Comparison of ENCODE assay signal across 21 cellular contexts in the genomic region with DNA sequence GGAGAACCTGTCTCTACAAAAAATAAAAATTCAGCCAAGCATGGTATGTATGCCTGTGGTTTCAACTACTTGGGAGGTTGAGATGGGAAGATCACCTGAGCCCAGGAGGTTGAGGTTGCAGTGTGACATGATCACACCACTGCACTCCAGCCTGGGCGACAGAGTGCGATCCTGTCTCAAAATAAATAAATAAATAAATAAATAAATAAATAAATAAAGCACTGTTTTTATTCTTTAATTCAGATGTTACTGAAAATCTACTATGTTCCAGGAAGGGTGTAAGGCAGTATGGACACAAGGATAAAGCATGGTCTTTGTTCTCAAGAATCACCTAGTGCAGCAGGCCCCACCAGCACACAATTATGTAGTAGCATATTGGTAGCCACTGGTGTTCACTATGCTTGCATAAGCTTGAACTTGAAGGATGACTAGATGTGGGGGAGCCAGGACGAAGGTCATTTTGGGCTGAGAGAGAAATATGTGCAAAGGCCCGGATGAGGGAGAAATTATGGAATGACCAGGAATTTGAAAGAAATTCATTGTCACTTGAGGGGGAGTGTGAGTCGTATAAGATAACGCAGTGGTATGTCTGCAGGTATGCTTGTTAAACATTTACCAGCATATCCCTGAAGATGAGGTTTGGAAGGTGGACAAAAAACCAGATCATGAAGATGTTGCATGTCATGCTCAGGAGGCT.
DNase-seq lines count a peak whose midpoint lies in the region; ATAC-seq, FAIRE-seq and TF ChIP-seq lines count a peak whose summit lies in the region.
"Had no signal": no experiment of that assay in that cellular context is flagged by ENCODE, and none has a peak within 500 bp of the region (broad histone marks: within the 10 kb centered on the region; RNA-seq: fewer than 3 reads in every experiment).

No MANE protein-coding gene starts in this region.

- DNase-seq in left ventricle myocardium inferior (no peak), right atrium auricular region (ENCODE audit: low spot score) (no peak), kidney (no peak), stomach (no peak), NOMO-1 treated with dmso at 0.1 percent for 144 hours (lab: John Stamatoyannopoulos, UW; ENCODE audit: unreplicated experiment) (no peak), left ventricle myocardium superior (no peak)
- DNase-seq: activated CD8-positive, alpha-beta T cell treated with anti-CD3 and anti-CD28 coated beads, Interleukin-2, amount 10 ng/mL, durations not matched to agents 7 days and 5 days; activated naive CD4-positive, alpha-beta T cell; activated T-cell treated with anti-CD3 and anti-CD28 coated beads, Interleukin-2, amount 50 U/mL, for 24 hours; EL; HCEC 1CT; NCI-H1417; NCI-H446 treated with DMSO at 0.1 percent for 48 hours; T1000; testis had no signal

- TF ChIP-seq POLR2A in stomach (IDR thresholded peaks at IDR 0.05): no peak

- H3K9me3 ChIP-seq in left ventricle myocardium inferior (replicated peaks) (no peaks in the 10 kb centered on the region), right atrium auricular region (no peaks in the 10 kb centered on the region), kidney (ENCODE audit: control insufficient read depth in 1 of 2, low read length in 2 of 2) (no peaks in the 10 kb centered on the region), stomach (no peaks in the 10 kb centered on the region)
- H3K9me3 ChIP-seq: testis had no signal

- ATAC-seq in GM18511 (IDR thresholded peaks at IDR 0.05; ENCODE audit: unreplicated experiment) (no peak), GM18873 (IDR thresholded peaks at IDR 0.05; ENCODE audit: low FRiP score, unreplicated experiment) (no peak), left ventricle myocardium superior (no peak)
- ATAC-seq: activated CD4-positive, CD25-positive, alpha-beta regulatory T cell treated with anti-CD3 and anti-CD28 coated beads, Interleukin-2, amount 50 U/mL, for 24 hours; activated CD8-positive, alpha-beta T cell treated with anti-CD3 and anti-CD28 coated beads, Interleukin-2, amount 10 ng/mL, durations not matched to agents 7 days and 5 days had no signal

- peak overlapping the region; percentile 92 for H3K27ac ChIP-seq in left ventricle myocardium inferior (replicated peaks)
- no peak overlapping the region for H3K27ac ChIP-seq in right atrium auricular region
- peak overlapping the region; percentile 85 to 87 for H3K27ac ChIP-seq in kidney (ENCODE audit: low read depth in 2 of 2, low read length in 2 of 2)
- peak overlapping the region in 4 of 5 donors; percentile 84 to 90 (median 89) for H3K27ac ChIP-seq in stomach
- H3K27ac ChIP-seq: BLaER1 treated with 17β-estradiol and CSF1 and Interleukin-3, amounts not matched to agents 10 nM and 100 nM had no signal

- H3K4me3 ChIP-seq in left ventricle myocardium inferior: no peak overlapping the region
- no peak overlapping the region for H3K4me3 ChIP-seq in right atrium auricular region
- no peak overlapping the region for H3K4me3 ChIP-seq in kidney (ENCODE audit: low read length in 2 of 2)
- H3K4me3 ChIP-seq in stomach: no peak overlapping the region
- H3K4me3 ChIP-seq: BLaER1 treated with 17β-estradiol and CSF1 and Interleukin-3, amounts not matched to agents 10 nM and 100 nM; testis had no signal

- TF ChIP-seq CTCF in left ventricle myocardium inferior (IDR thresholded peaks at IDR 0.05; ENCODE audit: borderline replicate concordance): no peak
- TF ChIP-seq CTCF in right atrium auricular region (IDR thresholded peaks at IDR 0.05): no peak
- no peak for TF ChIP-seq CTCF in kidney (IDR thresholded peaks at IDR 0.05; ENCODE audit: borderline replicate concordance, extremely low read depth, insufficient read depth)
- no peak for TF ChIP-seq CTCF in stomach (IDR thresholded peaks at IDR 0.05)

- no peaks in the 10 kb centered on the region for H3K27me3 ChIP-seq in left ventricle myocardium inferior (ENCODE audit: low read depth)
- no peaks in the 10 kb centered on the region for H3K27me3 ChIP-seq in right atrium auricular region
- H3K27me3 ChIP-seq in stomach: no peaks in the 10 kb centered on the region
- H3K27me3 ChIP-seq: BLaER1 treated with 17β-estradiol and CSF1 and Interleukin-3, amounts not matched to agents 10 nM and 100 nM; testis had no signal

- no peaks in the 10 kb centered on the region for H3K36me3 ChIP-seq in left ventricle myocardium inferior
- no peaks in the 10 kb centered on the region for H3K36me3 ChIP-seq in right atrium auricular region
- no peaks in the 10 kb centered on the region for H3K36me3 ChIP-seq in kidney (ENCODE audit: control insufficient read depth in 1 of 2, insufficient read depth in 2 of 2, low read length in 2 of 2)
- H3K36me3 ChIP-seq in stomach: no peaks in the 10 kb centered on the region
- H3K36me3 ChIP-seq: BLaER1 treated with 17β-estradiol and CSF1 and Interleukin-3, amounts not matched to agents 10 nM and 100 nM had no signal

- FAIRE-seq in kidney (lab: Jason Lieb, UNC): no peak
- FAIRE-seq: A204.1, GM18507 had no signal

- no peak overlapping the region for H3K9ac ChIP-seq in kidney (ENCODE audit: low read length in 2 of 2)
- H3K9ac ChIP-seq: BLaER1 treated with 17β-estradiol and CSF1 and Interleukin-3, amounts not matched to agents 10 nM and 100 nM had no signal

- peaks cover 33% of the 10 kb centered on the region for H3K4me1 ChIP-seq in left ventricle myocardium inferior
- peaks cover 0 to 41% of the 10 kb centered on the region in 2 donors for H3K4me1 ChIP-seq in right atrium auricular region
- H3K4me1 ChIP-seq in kidney (ENCODE audit: control insufficient read depth in 1 of 2, insufficient read depth in 1 of 2, low read depth in 1 of 2, low read length in 2 of 2): peaks cover 22 to 24% of the 10 kb centered on the region in 2 donors
- H3K4me1 ChIP-seq in stomach: peaks cover 23 to 54% (median 41%) of the 10 kb centered on the region in 4 donors
- H3K4me1 ChIP-seq: BLaER1 treated with 17β-estradiol and CSF1 and Interleukin-3, amounts not matched to agents 10 nM and 100 nM had no signal

- TF ChIP-seq EP300 in stomach (IDR thresholded peaks at IDR 0.05): no peak

- intact Hi-C loops in left ventricle myocardium inferior (cut with micrococcal nuclease) (no loop called here), kidney (cut with DNase I) (no loop called here), stomach (cut with DNase I; ENCODE audit: low total_unique reads) (no loop called here), left ventricle myocardium superior (cut with micrococcal nuclease) (no loop called here)

- WGBS in stomach, 5 donors: 94 to 98% (median 97%) methylated on average over 6 of the region's 6 CpGs

Comparison
In these comparisons a context has a peak if more than half of its experiments do, and no peak if none do; other contexts are left out.
1. H3K27ac ChIP-seq: peak in left ventricle myocardium inferior (single experiment), kidney (2 of 2) and stomach (4 of 5); none in right atrium auricular region (0 of 2).